Comparison of ENCODE assay signal across 17 cellular contexts in genomic region chr7:140232959-140233649, GRCh38. TPM values are rescaled to one million over a fixed set of nuclear protein-coding genes. Genes with fewer than 3 reads are reported as not detected.
A peak's percentile ranks its signal among the peaks of the same experiment; 100 is the strongest.
DNase-seq lines count a peak whose midpoint lies in the region; ATAC-seq and TF ChIP-seq lines count a peak whose summit lies in the region.
"Had no signal": no experiment of that assay in that cellular context is flagged by ENCODE, and none has a peak within 500 bp of the region (broad histone marks: within the 10 kb centered on the region; RNA-seq: fewer than 3 reads in every experiment).

No MANE protein-coding gene starts in this region.

- peaks cover 0 to 3% of the 10 kb centered on the region in 2 donors for H3K36me3 Mint-ChIP-seq in CD4-positive, alpha-beta memory T cell
- H3K36me3 Mint-ChIP-seq in chondrocyte (ENCODE audit: low read depth): no peaks in the 10 kb centered on the region

- H3K4me3 ChIP-seq in CD4-positive, alpha-beta memory T cell (ENCODE audit: low read length in 2 of 2): no peak overlapping the region
- H3K4me3 ChIP-seq in mucosa of rectum (ENCODE audit: low read length in 2 of 2): peak overlapping the region in 1 of 2 donors; percentile 9

- H3K27ac Mint-ChIP-seq in CD4-positive, alpha-beta memory T cell: peak overlapping the region in 4 of 7 donors; percentile 13 to 99 (median 75)
- no peak overlapping the region for H3K27ac Mint-ChIP-seq in chondrocyte (ENCODE audit: unreplicated experiment)

- H3K27me3 ChIP-seq in CD4-positive, alpha-beta memory T cell (ENCODE audit: insufficient read depth, low read length): no peaks in the 10 kb centered on the region
- H3K27me3 ChIP-seq in mucosa of rectum (ENCODE audit: control insufficient read depth in 2 of 2, insufficient read depth in 2 of 2, low read length in 2 of 2): no peaks in the 10 kb centered on the region

- POLR2A ChIA-PET in CD4-positive, alpha-beta memory T cell (lab: Charles Lee; ENCODE audit: partially characterized antibody): interaction anchor here (0.6 to 10.4 kb wide), 5 partner anchors 20 to 71 kb away, joined by 3 to 269 read pairs (median 4); partner anchors contain the start of gene KDM7A

- peak overlapping the region in 1 of 2 donors; percentile 73 for H3K9ac ChIP-seq in mucosa of rectum (ENCODE audit: low read depth in 1 of 2, low read length in 2 of 2)

- peak overlapping the region in 1 of 8 donors; percentile 41 for H3K4me3 Mint-ChIP-seq in CD4-positive, alpha-beta memory T cell
- no peak overlapping the region for H3K4me3 Mint-ChIP-seq in chondrocyte (ENCODE audit: unreplicated experiment)

- CTCF ChIA-PET in CD4-positive, alpha-beta memory T cell (lab: Charles Lee; ENCODE audit: partially characterized antibody): interaction anchor here (0.9 kb wide), 1 partner anchor 20 kb away, joined by 3 read pairs; no protein-coding TSS in a partner anchor

- H3K27me3 Mint-ChIP-seq in CD4-positive, alpha-beta memory T cell: no peaks in the 10 kb centered on the region
- peaks cover 6% of the 10 kb centered on the region for H3K27me3 Mint-ChIP-seq in chondrocyte (ENCODE audit: low read depth)

- H3K9me3 Mint-ChIP-seq in CD4-positive, alpha-beta memory T cell: no peaks in the 10 kb centered on the region
- no peaks in the 10 kb centered on the region for H3K9me3 Mint-ChIP-seq in chondrocyte (ENCODE audit: low read depth)

- DNase-seq in CD4-positive, alpha-beta memory T cell: no peak
- DNase-seq in NOMO-1 treated with DMSO at 0.1 percent for 48 hours (lab: John Stamatoyannopoulos, UW; ENCODE audit: unreplicated experiment) (no peak), chondrocyte (ENCODE audit: low spot score) (no peak), cardiac septum (ENCODE audit: low spot score) (no peak)
- DNase-seq: activated CD4-positive, alpha-beta T cell treated with anti-CD3 and anti-CD28 coated beads for 4 hours; C1 segment of cervical spinal cord; cerebellar nuclear complex; HCEC 1CT; Karpas-422; midbrain; NCI-H2081 treated with DMSO at 0.1 percent for 48 hours; stimulated activated CD4-positive, alpha-beta T cell treated with anti-CD3 and anti-CD28 coated beads, Interleukin-4, amount 100 ng/mL, for 4 hours had no signal

- peaks cover 19% of the 10 kb centered on the region for H3K4me1 ChIP-seq in CD4-positive, alpha-beta memory T cell (ENCODE audit: insufficient read depth, low read length)
- H3K4me1 ChIP-seq in mucosa of rectum (ENCODE audit: control insufficient read depth in 2 of 2, insufficient read depth in 2 of 2, low read length in 2 of 2): peaks cover 47 to 56% of the 10 kb centered on the region in 2 donors

- ATAC-seq in GM19463 (IDR thresholded peaks at IDR 0.05; ENCODE audit: unreplicated experiment) (peak; percentile 67), HG03571 (IDR thresholded peaks at IDR 0.05; ENCODE audit: unreplicated experiment) (peak; percentile 41), HG03025 (IDR thresholded peaks at IDR 0.05; ENCODE audit: low FRiP score, unreplicated experiment) (no peak)
- ATAC-seq: SK-N-SH treated with all-trans-retinoic acid at 6 μM for 48 hours had no signal

- no peak for TF ChIP-seq CTCF in chondrocyte (IDR thresholded peaks at IDR 0.05)

- intact Hi-C loops in CD4-positive, alpha-beta memory T cell (cut with micrococcal nuclease): no loop called here
- intact Hi-C loops in cardiac septum (cut with DNase I): no loop called here

- no peaks in the 10 kb centered on the region for H3K9me3 ChIP-seq in CD4-positive, alpha-beta memory T cell (ENCODE audit: control insufficient read depth in 1 of 2, low read length in 2 of 2)
- no peaks in the 10 kb centered on the region for H3K9me3 ChIP-seq in mucosa of rectum (ENCODE audit: control insufficient read depth in 2 of 2, low read length in 2 of 2)

- H3K36me3 ChIP-seq in CD4-positive, alpha-beta memory T cell (ENCODE audit: insufficient read depth, low read length): no peaks in the 10 kb centered on the region
- H3K36me3 ChIP-seq in mucosa of rectum (ENCODE audit: control insufficient read depth in 2 of 2, insufficient read depth in 2 of 2, low read length in 2 of 2): no peaks in the 10 kb centered on the region

- peaks cover 20 to 39% (median 24%) of the 10 kb centered on the region in 4 donors for H3K4me1 Mint-ChIP-seq in CD4-positive, alpha-beta memory T cell
- peaks cover 16% of the 10 kb centered on the region for H3K4me1 Mint-ChIP-seq in chondrocyte (ENCODE audit: low read depth)

- H3K27ac ChIP-seq in CD4-positive, alpha-beta memory T cell (ENCODE audit: low read depth, low read length): no peak overlapping the region
- peak overlapping the region; percentile 97 for H3K27ac ChIP-seq in mucosa of rectum (ENCODE audit: low read depth in 2 of 2, low read length in 2 of 2)

RNA-seq across cellular contexts. Expression of gene KDM7A, which starts 56.3 kb away (rescaled TPM):
- total RNA-seq in CD4-positive, alpha-beta memory T cell: 10 to 100 TPM; 42.8 to 45.9 TPM
- 1 to 10 TPM; 3.3 to 4.4 TPM for polyA plus RNA-seq in CD4-positive, alpha-beta memory T cell
- 5.8 to 10.5 TPM (median 7.6 TPM) in 3 replicates for total RNA-seq in chondrocyte
- total RNA-seq in cardiac septum: 11.8 TPM
